25 cellular contexts compared by ENCODE assay signal in the genomic region with DNA sequence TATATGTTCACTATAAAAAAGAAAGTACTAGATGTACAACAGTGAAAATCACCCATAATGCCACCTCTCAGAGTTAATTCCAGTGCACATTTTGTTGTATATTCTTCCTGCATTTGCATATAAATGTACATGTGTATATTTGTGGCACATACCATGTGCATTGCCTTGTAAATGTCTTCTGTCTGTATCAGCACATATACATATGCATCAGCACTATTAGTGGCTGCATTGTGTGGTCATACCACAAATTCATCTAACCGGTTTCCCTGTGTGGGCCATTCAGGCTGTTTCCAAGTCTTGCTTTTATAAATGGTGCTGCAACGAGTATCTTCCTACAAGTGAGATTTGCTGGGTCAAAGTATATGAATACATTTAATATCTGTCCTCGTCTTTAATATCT.
"Had no signal": no experiment of that assay in that cellular context is flagged by ENCODE, and none has a peak within 500 bp of the region (broad histone marks: within the 10 kb centered on the region; RNA-seq: fewer than 3 reads in every experiment).

No MANE protein-coding gene starts in this region.

- H3K9me3 Mint-ChIP-seq: activated CD4-positive, alpha-beta memory T cell treated with anti-CD3 and anti-CD28 coated beads, Interleukin-2, amount 10 ng/mL, durations not matched to agents 7 days and 5 days; activated naive CD4-positive, alpha-beta T cell treated with anti-CD3 and anti-CD28 coated beads, Interleukin-2, amount 50 U/mL, for 24 hours; endodermal cell; mesothelial cell of epicardium; naive thymus-derived CD8-positive, alpha-beta T cell; T-cell had no signal

- H3K4me3 ChIP-seq: esophagus squamous epithelium, gastrocnemius medialis, left ventricle myocardium inferior, ovary, psoas muscle, right atrium auricular region, stomach, suprapubic skin, tibial nerve, uterus had no signal

- DNase-seq: activated CD4-positive, alpha-beta memory T cell treated with anti-CD3 and anti-CD28 coated beads, Interleukin-2, amount 10 ng/mL, durations not matched to agents 7 days and 5 days; activated gamma-delta T cell; activated T-cell treated with anti-CD3 and anti-CD28 coated beads, Interleukin-2, amount 50 U/mL, for 1 hour; amniotic stem cell; cortex of kidney; endodermal cell; esophagus squamous epithelium; gastrocnemius medialis; head of caudate nucleus; hypothalamus; left ventricle myocardium inferior; mammary epithelial cell; ovary; psoas muscle; stimulated activated CD4-positive, alpha-beta T cell treated with anti-CD3 and anti-CD28 coated beads, Interleukin-4, amount 100 ng/mL, for 24 hours; stomach; T-cell; T-helper 9 cell; uterus had no signal

- H3K27ac Mint-ChIP-seq: activated CD4-positive, alpha-beta memory T cell treated with anti-CD3 and anti-CD28 coated beads, Interleukin-2, amount 10 ng/mL, durations not matched to agents 7 days and 5 days; activated naive CD4-positive, alpha-beta T cell treated with anti-CD3 and anti-CD28 coated beads, Interleukin-2, amount 50 U/mL, for 24 hours; endodermal cell; mesothelial cell of epicardium; T-cell had no signal

- H3K4me3 Mint-ChIP-seq: activated CD4-positive, alpha-beta memory T cell treated with anti-CD3 and anti-CD28 coated beads, Interleukin-2, amount 10 ng/mL, durations not matched to agents 7 days and 5 days; activated naive CD4-positive, alpha-beta T cell treated with anti-CD3 and anti-CD28 coated beads, Interleukin-2, amount 50 U/mL, for 24 hours; endodermal cell; mesothelial cell of epicardium; naive thymus-derived CD8-positive, alpha-beta T cell; T-cell had no signal

- H3K27me3 Mint-ChIP-seq: activated CD4-positive, alpha-beta memory T cell treated with anti-CD3 and anti-CD28 coated beads, Interleukin-2, amount 10 ng/mL, durations not matched to agents 7 days and 5 days; activated naive CD4-positive, alpha-beta T cell treated with anti-CD3 and anti-CD28 coated beads, Interleukin-2, amount 50 U/mL, for 24 hours; naive thymus-derived CD8-positive, alpha-beta T cell; T-cell had no signal

- H3K36me3 Mint-ChIP-seq: mesothelial cell of epicardium, T-cell had no signal

- H3K9me3 ChIP-seq: esophagus squamous epithelium, gastrocnemius medialis, left ventricle myocardium inferior, ovary, psoas muscle, right atrium auricular region, stomach, suprapubic skin, tibial nerve, uterus had no signal

- H3K36me3 ChIP-seq: esophagus squamous epithelium, gastrocnemius medialis, left ventricle myocardium inferior, ovary, right atrium auricular region, stomach, suprapubic skin, tibial nerve, uterus had no signal

- H3K27ac ChIP-seq: esophagus squamous epithelium, gastrocnemius medialis, left ventricle myocardium inferior, ovary, psoas muscle, right atrium auricular region, stomach, suprapubic skin, tibial nerve, uterus had no signal

- ATAC-seq: gastrocnemius medialis; naive thymus-derived CD8-positive, alpha-beta T cell; psoas muscle; T-cell had no signal

- H3K27me3 ChIP-seq: esophagus squamous epithelium, gastrocnemius medialis, ovary, right atrium auricular region, stomach, suprapubic skin, tibial nerve, uterus had no signal
